17 cellular contexts compared by ENCODE assay signal in genomic region chr6:36113701-36114100, GRCh38. TPM values are rescaled to one million over a fixed set of nuclear protein-coding genes. Genes with fewer than 3 reads are reported as not detected.
A peak's percentile ranks its signal among the peaks of the same experiment; 100 is the strongest.
DNase-seq lines count a peak whose midpoint lies in the region; ATAC-seq and TF ChIP-seq lines count a peak whose summit lies in the region.
"Had no signal": no experiment of that assay in that cellular context is flagged by ENCODE, and none has a peak within 500 bp of the region (broad histone marks: within the 10 kb centered on the region; RNA-seq: fewer than 3 reads in every experiment).

No MANE protein-coding gene starts in this region.

- peak overlapping the region; percentile 82 for H3K4me2 ChIP-seq in Loucy (ENCODE audit: low read depth, low read length, poor library complexity, severe bottlenecking)

- H3K36me3 ChIP-seq in Loucy (ENCODE audit: insufficient read depth, low read length), result peaks cover 40% of the 10 kb centered on the region
- peaks cover 4 to 31% of the 10 kb centered on the region in 2 donors for H3K36me3 ChIP-seq in gastrocnemius medialis

- TF ChIP-seq POLR2A in gastrocnemius medialis (IDR thresholded peaks at IDR 0.05), result no peak

- no peak for DNase-seq in activated CD8-positive, alpha-beta memory T cell treated with anti-CD3 and anti-CD28 coated beads, Interleukin-2, amount 10 ng/mL, durations not matched to agents 7 days and 5 days
- DNase-seq in activated CD8-positive, alpha-beta memory T cell treated with anti-CD3 and anti-CD28 coated beads for 24 hours, result no peak
- DNase-seq in effector memory CD8-positive, alpha-beta T cell, result no peak
- DNase-seq in gastrocnemius medialis (no peak), HUDEP-2 (lab: John Stamatoyannopoulos, UW; ENCODE audit: unreplicated experiment in 76 of 76) (no peak), RPMI8226 (no peak), iPS-NIHi7 (ENCODE audit: extremely low spot score) (no peak)
- DNase-seq: activated CD4-positive, alpha-beta T cell treated with anti-CD3 and anti-CD28 coated beads, Interleukin-2, amount 50 U/mL, for 1 hour; activated effector memory CD4-positive, alpha-beta T cell treated with Interleukin-2 at 50 U/mL for 16 hours; dorsolateral prefrontal cortex; GM23248; left lung; NCI-H2029 treated with DMSO at 0.1 percent for 48 hours; T1000 had no signal

- H3K9ac ChIP-seq in Loucy (ENCODE audit: low read depth, low read length, poor library complexity, severe bottlenecking), result peak overlapping the region; percentile 69
- H3K9ac ChIP-seq: GM23248 had no signal

- H3K9me2 ChIP-seq in Loucy (replicated peaks; ENCODE audit: low read depth, low read length), result no peaks in the 10 kb centered on the region

- H4K20me1 ChIP-seq in Loucy (ENCODE audit: insufficient read depth, low read length, poor library complexity, severe bottlenecking), result no peaks in the 10 kb centered on the region

- H3K36me3 Mint-ChIP-seq in activated CD8-positive, alpha-beta memory T cell treated with anti-CD3 and anti-CD28 coated beads, Interleukin-2, amount 10 ng/mL, durations not matched to agents 7 days and 5 days, result peaks cover 40% of the 10 kb centered on the region
- H3K36me3 Mint-ChIP-seq in effector memory CD8-positive, alpha-beta T cell (ENCODE audit: insufficient read depth), result peaks cover 27% of the 10 kb centered on the region

- H3F3A ChIP-seq in Loucy (ENCODE audit: low read depth), result peaks cover 7% of the 10 kb centered on the region; the same call in 1 of the 2 replicates

- in situ Hi-C loops in gastrocnemius medialis (cut with MboI; ENCODE audit: low sequenced_read_pairs in 4 of 4), result loop anchor here in 2 of 4 donors (10.0 to 25.0 kb wide), 2 partner anchors 81 to 249 kb away; partner anchors contain the start of gene BRPF3 (in 1 of the 2)

- peaks cover 19% of the 10 kb centered on the region for H3K79me2 ChIP-seq in Loucy (ENCODE audit: insufficient read depth, low read length)

- H3K4me1 Mint-ChIP-seq in activated CD8-positive, alpha-beta memory T cell treated with anti-CD3 and anti-CD28 coated beads, Interleukin-2, amount 10 ng/mL, durations not matched to agents 7 days and 5 days, result peaks cover 70% of the 10 kb centered on the region
- H3K4me1 Mint-ChIP-seq in effector memory CD8-positive, alpha-beta T cell (ENCODE audit: low read depth in 2 of 2), result peaks cover 60 to 71% of the 10 kb centered on the region in 2 donors

- no peak overlapping the region for H3K4me3 ChIP-seq in Loucy (ENCODE audit: low read length, poor library complexity, severe bottlenecking)
- H3K4me3 ChIP-seq in gastrocnemius medialis, result no peak overlapping the region
- H3K4me3 ChIP-seq: dorsolateral prefrontal cortex, GM23248, left lung, right atrium auricular region had no signal

- H3K27ac ChIP-seq in gastrocnemius medialis, result peak overlapping the region in 3 of 4 donors; percentile 21 to 41 (median 31)
- H3K27ac ChIP-seq: GM23248, right atrium auricular region had no signal

- CTCF ChIA-PET in activated CD8-positive, alpha-beta memory T cell treated with anti-CD3 and anti-CD28 coated beads, Interleukin-2, amount 10 ng/mL, durations not matched to agents 7 days and 5 days (lab: Charles Lee), result interaction anchor here (0.9 to 3.8 kb wide), 3 partner anchors 13 to 86 kb away, joined by 3 to 14 read pairs (median 3); partner anchors contain the start of gene MAPK14

- no peaks in the 10 kb centered on the region for H3K27me3 ChIP-seq in Loucy (ENCODE audit: insufficient read depth, low read length, poor library complexity, severe bottlenecking)
- H3K27me3 ChIP-seq in gastrocnemius medialis, result no peaks in the 10 kb centered on the region
- H3K27me3 ChIP-seq: dorsolateral prefrontal cortex, left lung, right atrium auricular region had no signal

- no peak for TF ChIP-seq CTCF in Loucy (conservative IDR thresholded peaks at IDR 0.05; ENCODE audit: low read length)
- no peak for TF ChIP-seq CTCF in gastrocnemius medialis (IDR thresholded peaks at IDR 0.05 in 4 of 5, conservative IDR thresholded peaks at IDR 0.05 in 1 of 5)

- H3K4me3 Mint-ChIP-seq in activated CD8-positive, alpha-beta memory T cell treated with anti-CD3 and anti-CD28 coated beads, Interleukin-2, amount 10 ng/mL, durations not matched to agents 7 days and 5 days, result no peak overlapping the region
- peak overlapping the region; percentile 65 to 68 for H3K4me3 Mint-ChIP-seq in effector memory CD8-positive, alpha-beta T cell
- H3K4me3 Mint-ChIP-seq: brain had no signal

- H3K9me3 Mint-ChIP-seq in activated CD8-positive, alpha-beta memory T cell treated with anti-CD3 and anti-CD28 coated beads, Interleukin-2, amount 10 ng/mL, durations not matched to agents 7 days and 5 days (ENCODE audit: low read depth), result no peaks in the 10 kb centered on the region
- no peaks in the 10 kb centered on the region for H3K9me3 Mint-ChIP-seq in effector memory CD8-positive, alpha-beta T cell
- H3K9me3 Mint-ChIP-seq: brain had no signal

- no peak for ATAC-seq in activated CD8-positive, alpha-beta memory T cell treated with anti-CD3 and anti-CD28 coated beads, Interleukin-2, amount 10 ng/mL, durations not matched to agents 7 days and 5 days
- no peak for ATAC-seq in effector memory CD8-positive, alpha-beta T cell (replicated peaks)
- ATAC-seq in gastrocnemius medialis, result peak; percentile 45 to 52
- ATAC-seq: left lung had no signal

- no peaks in the 10 kb centered on the region for H3K9me3 ChIP-seq in Loucy (ENCODE audit: insufficient read depth, low read depth, low read length)
- H3K9me3 ChIP-seq in gastrocnemius medialis, result no peaks in the 10 kb centered on the region
- H3K9me3 ChIP-seq: left lung, right atrium auricular region had no signal

- peaks cover 67% of the 10 kb centered on the region for H3K4me1 ChIP-seq in Loucy (ENCODE audit: insufficient read depth, low read length, poor library complexity, severe bottlenecking)
- H3K4me1 ChIP-seq in gastrocnemius medialis, result peaks cover 19 to 31% of the 10 kb centered on the region in 2 donors

- H3K27me3 Mint-ChIP-seq in activated CD8-positive, alpha-beta memory T cell treated with anti-CD3 and anti-CD28 coated beads, Interleukin-2, amount 10 ng/mL, durations not matched to agents 7 days and 5 days, result no peaks in the 10 kb centered on the region
- H3K27me3 Mint-ChIP-seq in effector memory CD8-positive, alpha-beta T cell, result no peaks in the 10 kb centered on the region
- H3K27me3 Mint-ChIP-seq: brain had no signal

- peak overlapping the region; percentile 96 for H3K27ac Mint-ChIP-seq in activated CD8-positive, alpha-beta memory T cell treated with anti-CD3 and anti-CD28 coated beads, Interleukin-2, amount 10 ng/mL, durations not matched to agents 7 days and 5 days
- peak overlapping the region in 1 of 2 donors; percentile 71 for H3K27ac Mint-ChIP-seq in effector memory CD8-positive, alpha-beta T cell

- intact Hi-C loops in gastrocnemius medialis (cut with DNase I; ENCODE audit: low total_unique reads), result no loop called here

- no peak overlapping the region for H2AFZ ChIP-seq in Loucy (ENCODE audit: low read length)
- H2AFZ ChIP-seq: GM23248 had no signal

RNA-seq across cellular contexts. Expression of gene MAPK13, which starts 16.6 kb away (rescaled TPM):
- 10 to 100 TPM; 33.9 to 35.6 TPM for total RNA-seq in activated CD8-positive, alpha-beta memory T cell treated with anti-CD3 and anti-CD28 coated beads, Interleukin-2, amount 10 ng/mL, durations not matched to agents 7 days and 5 days
- under 1 TPM; 0.29 to 0.82 (median 0.64) TPM for total RNA-seq in gastrocnemius medialis

Comparison
In these comparisons a context has a peak if more than half of its experiments do, and no peak if none do; other contexts are left out.
1. ATAC-seq: peak in gastrocnemius medialis (2 of 2); none in activated CD8-positive, alpha-beta memory T cell treated with anti-CD3 and anti-CD28 coated beads, Interleukin-2, amount 10 ng/mL, durations not matched to agents 7 days and 5 days (single experiment) and effector memory CD8-positive, alpha-beta T cell (single experiment).
2. RNA of gene MAPK13, which starts 16.6 kb away (total RNA-seq): 33.9 to 35.6 TPM in activated CD8-positive, alpha-beta memory T cell treated with anti-CD3 and anti-CD28 coated beads, Interleukin-2, amount 10 ng/mL, durations not matched to agents 7 days and 5 days; 0.29 to 0.82 TPM in gastrocnemius medialis; every median in the first group is over 10 times any median in the second.